ENCODE assay signal across 12 cellular contexts in the genomic region with DNA sequence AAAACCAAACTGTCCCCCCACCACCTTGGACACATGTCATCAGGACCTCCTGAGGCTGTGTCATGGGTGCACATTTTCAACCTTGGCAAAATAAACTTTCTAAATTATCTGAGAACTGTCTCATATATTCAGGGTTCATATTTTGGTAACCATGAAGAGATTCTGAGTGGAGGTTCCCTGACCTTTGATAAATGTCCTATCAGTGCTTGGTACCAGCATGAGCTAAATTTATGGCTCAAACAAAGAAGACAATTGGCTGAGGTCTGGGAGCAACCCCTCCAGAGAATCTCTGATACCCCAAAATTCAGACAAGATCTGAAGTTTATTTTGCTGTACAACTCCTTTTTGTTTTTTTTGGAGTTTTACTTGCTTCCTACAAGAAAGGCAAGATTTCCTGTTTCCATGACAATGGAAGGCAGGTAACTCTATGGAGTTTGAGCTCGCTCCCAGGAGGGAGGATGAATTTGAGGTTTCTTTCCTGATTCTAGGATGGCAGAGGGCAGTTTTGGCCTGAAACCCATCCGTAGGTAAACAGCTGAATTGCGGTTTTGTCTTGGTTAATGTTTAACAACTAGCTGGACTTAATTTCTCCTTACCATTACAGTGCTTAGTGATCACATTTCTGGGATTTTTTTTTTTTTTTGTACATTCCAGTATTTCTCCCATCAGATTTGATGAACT. TPM values are rescaled to one million over a fixed set of nuclear protein-coding genes. Genes with fewer than 3 reads are reported as not detected.
DNase-seq lines count a peak whose midpoint lies in the region; ATAC-seq, FAIRE-seq and TF ChIP-seq lines count a peak whose summit lies in the region.
"Had no signal": no experiment of that assay in that cellular context is flagged by ENCODE, and none has a peak within 500 bp of the region (broad histone marks: within the 10 kb centered on the region; RNA-seq: fewer than 3 reads in every experiment).

No MANE protein-coding gene starts in this region.

- no peaks in the 10 kb centered on the region for H3K27me3 ChIP-seq in bronchial epithelial cell (ENCODE audit: control insufficient read depth, insufficient read depth, low read length)

- DNase-seq in COLO668 (lab: John Stamatoyannopoulos, UW; ENCODE audit: unreplicated experiment) (peak; percentile 48), bronchial epithelial cell (ENCODE audit: low read depth) (peak; percentile 15), NCI-H524 treated with DMSO at 0.1 percent for 48 hours (lab: John Stamatoyannopoulos, UW) (no peak), NCI-H510A treated with DMSO at 0.1 percent for 48 hours (lab: John Stamatoyannopoulos, UW) (no peak), NCI-H187 treated with DMSO at 0.1 percent for 48 hours (lab: John Stamatoyannopoulos, UW) (no peak), NCI-H2029 (lab: John Stamatoyannopoulos, UW) (no peak)
- DNase-seq: activated CD4-positive, alpha-beta T cell treated with anti-CD3 and anti-CD28 coated beads for 4 hours; NCI-H1436 treated with DMSO at 0.1 percent for 48 hours; occipital lobe; RPMI8226 had no signal

- no peak for TF ChIP-seq CTCF in bronchial epithelial cell (IDR thresholded peaks at IDR 0.05; ENCODE audit: insufficient read depth, low read length, severe bottlenecking)

- H3K36me3 ChIP-seq in bronchial epithelial cell (ENCODE audit: control insufficient read depth, insufficient read depth, low read length) = no peaks in the 10 kb centered on the region

- ATAC-seq in GM19463 (IDR thresholded peaks at IDR 0.05; ENCODE audit: unreplicated experiment) = peak; percentile 33
- peak; percentile 22 for ATAC-seq in HG03066 (IDR thresholded peaks at IDR 0.05; ENCODE audit: low read depth, unreplicated experiment)

- FAIRE-seq in bronchial epithelial cell (lab: Jason Lieb, UNC) = no peak

- H3K4me3 ChIP-seq in bronchial epithelial cell (ENCODE audit: low read depth, low read length) = no peak overlapping the region

RNA-seq across cellular contexts. Expression of a gene that starts 14.5 kb away (rescaled TPM):
- total RNA-seq in bronchial epithelial cell = under 0.01 TPM in 1 of 2 replicates, not detected in the other
- total RNA-seq: occipital lobe had no signal

Comparison
In these comparisons a context has a peak if more than half of its experiments do, and no peak if none do; other contexts are left out.
1. DNase-seq: peak in COLO668 (single experiment) and bronchial epithelial cell (single experiment); none in NCI-H524 treated with DMSO at 0.1 percent for 48 hours (single experiment), NCI-H510A treated with DMSO at 0.1 percent for 48 hours (single experiment), NCI-H187 treated with DMSO at 0.1 percent for 48 hours (single experiment) and NCI-H2029 (single experiment).